In the genomic region with DNA sequence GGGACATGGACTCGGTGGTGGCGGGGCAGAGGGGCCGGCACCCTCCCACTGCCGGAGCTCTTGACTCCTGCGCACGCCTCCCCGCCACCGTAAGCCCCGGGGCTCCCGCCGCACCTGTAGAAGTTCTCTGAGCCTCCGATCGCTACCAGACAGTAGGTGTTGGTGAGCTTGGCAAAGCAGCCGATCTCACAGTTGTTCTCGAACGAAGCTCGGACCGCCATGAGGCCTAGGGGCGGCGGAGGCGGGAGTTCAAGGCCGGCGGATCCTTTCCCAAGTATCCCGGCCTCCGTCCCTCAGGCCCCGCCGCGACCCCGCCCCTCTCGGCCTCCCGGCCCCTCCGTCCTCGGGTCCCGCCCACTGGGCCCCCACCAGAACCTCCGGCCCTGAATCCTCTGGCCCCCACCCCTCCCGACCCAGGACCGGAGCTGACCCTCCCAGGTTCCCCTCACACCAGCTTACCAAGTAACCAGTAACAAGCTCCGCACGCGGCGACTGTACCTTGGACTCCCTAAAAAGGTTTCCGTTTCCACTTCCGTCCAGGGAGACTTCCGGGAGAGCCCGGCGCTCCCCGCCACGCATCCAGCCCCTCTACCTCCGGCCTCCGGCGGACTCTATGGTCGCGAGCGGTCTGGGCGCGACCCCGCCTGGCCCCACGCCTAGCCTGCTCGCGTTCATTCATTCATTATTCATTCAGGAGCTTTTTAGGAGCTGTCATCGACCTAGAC, we compare ENCODE assay signal across 8 cellular contexts. TPM values are rescaled to one million over a fixed set of nuclear protein-coding genes. Genes with fewer than 3 reads are reported as not detected.
DNase-seq lines count a peak whose midpoint lies in the region; ATAC-seq and TF ChIP-seq lines count a peak whose summit lies in the region.

TSS of gene EIF6 (minus strand) at position 506 of the 725 bp plus-strand sequence. CDS start at position 221, 285 bp downstream.

- POLR2A ChIA-PET in CD4-positive, alpha-beta T cell (lab: Charles Lee): interaction anchor here (0.9 to 1.9 kb wide), 6 partner anchors 14 to 670 kb away, joined by 3 to 7 read pairs (median 5); partner anchors contain the start of genes CEP250, RBM39 and SCAND1
- POLR2A ChIA-PET in PC-3 (lab: Charles Lee; ENCODE audit: unreplicated experiment): interaction anchor here (0.5 to 0.8 kb wide), 5 partner anchors 18 to 171 kb away, joined by 3 to 15 read pairs (median 12); partner anchors contain the start of gene CEP250

- H2AFZ ChIP-seq in PC-3 (ENCODE audit: low read length): peak within 1 kb of the TSS; percentile 96

- H3K27ac ChIP-seq in CD4-positive, alpha-beta T cell (ENCODE audit: low read depth, low read length): peak within 1 kb of the TSS; percentile 61
- H3K27ac ChIP-seq in PC-3 (ENCODE audit: low read length) (peak within 1 kb of the TSS; percentile 72), esophagus (ENCODE audit: low read depth in 2 of 2, low read length in 1 of 2) (peak within 1 kb of the TSS; percentile 97 to 98), mucosa of rectum (ENCODE audit: low read depth in 2 of 2, low read length in 2 of 2) (peak within 1 kb of the TSS; percentile 83 to 86)

- H3K27ac Mint-ChIP-seq in CD4-positive, alpha-beta T cell: peak within 1 kb of the TSS; percentile 84

- H3K9me3 ChIP-seq in CD4-positive, alpha-beta T cell (ENCODE audit: control insufficient read depth, low read length): no peaks in the 10 kb centered on the region
- no peaks in the 10 kb centered on the region for H3K9me3 ChIP-seq in PC-3 (ENCODE audit: low read length)
- H3K9me3 ChIP-seq in esophagus (ENCODE audit: control insufficient read depth in 2 of 2, insufficient read depth in 1 of 2, low read depth in 1 of 2, low read length in 1 of 2): no peaks in the 10 kb centered on the region
- H3K9me3 ChIP-seq in mucosa of rectum (ENCODE audit: control insufficient read depth in 2 of 2, low read length in 2 of 2): no peaks in the 10 kb centered on the region

- H4K20me1 ChIP-seq in PC-3 (ENCODE audit: low read length): peaks cover 7% of the 10 kb centered on the region; the same call in 1 of the 2 replicates

- CTCF ChIA-PET in CD4-positive, alpha-beta T cell (lab: Charles Lee): interaction anchor here (0.5 to 1.6 kb wide), 3 partner anchors 19 to 115 kb away, joined by 3 to 12 read pairs (median 4); no protein-coding TSS in a partner anchor
- CTCF ChIA-PET in PC-3 (lab: Charles Lee): interaction anchor here (0.6 to 1.0 kb wide), 2 partner anchors 16 to 188 kb away, joined by 9 to 11 read pairs; no protein-coding TSS in a partner anchor

- H3K4me2 ChIP-seq in PC-3 (ENCODE audit: low read length): peak within 1 kb of the TSS; percentile 95

- intact Hi-C loops in CD4-positive, alpha-beta T cell (cut with DNase I, micrococcal nuclease): loop anchor here in 1 of 2 experiments (5.0 kb wide), 1 partner anchor 668 kb away; the partner anchor contains the start of gene SCAND1
- intact Hi-C loops in PC-3 (cut with micrococcal nuclease): loop anchor here (2.0 kb wide), 1 partner anchor 18 kb away; no protein-coding TSS in a partner anchor

- H3K36me3 Mint-ChIP-seq in CD4-positive, alpha-beta T cell (ENCODE audit: low read depth): peaks cover 33% of the 10 kb centered on the region

- no peaks in the 10 kb centered on the region for H3K27me3 Mint-ChIP-seq in CD4-positive, alpha-beta T cell

- no peaks in the 10 kb centered on the region for H3K27me3 ChIP-seq in CD4-positive, alpha-beta T cell (ENCODE audit: control insufficient read depth, insufficient read depth, low read length)
- H3K27me3 ChIP-seq in PC-3 (ENCODE audit: low read length) (no peaks in the 10 kb centered on the region), esophagus (ENCODE audit: control insufficient read depth in 1 of 2, insufficient read depth in 2 of 2, low read length in 2 of 2) (no peaks in the 10 kb centered on the region), mucosa of rectum (ENCODE audit: control insufficient read depth in 2 of 2, insufficient read depth in 2 of 2, low read length in 2 of 2) (no peaks in the 10 kb centered on the region)

- H3K79me2 ChIP-seq in PC-3 (ENCODE audit: low read length): peaks cover 42% of the 10 kb centered on the region

- H3K4me3 Mint-ChIP-seq in CD4-positive, alpha-beta T cell: peak within 1 kb of the TSS; percentile 97

- H3F3A ChIP-seq in PC-3 (ENCODE audit: low read length, unreplicated experiment): peaks cover 10% of the 10 kb centered on the region

- H3K4me1 ChIP-seq in PC-3 (ENCODE audit: insufficient read depth, low read length): peaks cover 16% of the 10 kb centered on the region
- peaks cover 3 to 6% of the 10 kb centered on the region in 2 donors for H3K4me1 ChIP-seq in esophagus (ENCODE audit: control insufficient read depth in 2 of 2, insufficient read depth in 2 of 2, low read length in 1 of 2)
- peaks cover 22 to 29% of the 10 kb centered on the region in 2 donors for H3K4me1 ChIP-seq in mucosa of rectum (ENCODE audit: control insufficient read depth in 2 of 2, insufficient read depth in 2 of 2, low read length in 2 of 2)

- no peak for TF ChIP-seq CTCF in CD4-positive, alpha-beta T cell (IDR thresholded peaks at IDR 0.05)
- no peak for TF ChIP-seq CTCF in PC-3 (conservative IDR thresholded peaks at IDR 0.05; ENCODE audit: low read depth, low read length)

- peak within 1 kb of the TSS; percentile 98 for H3K9ac ChIP-seq in PC-3 (ENCODE audit: low read length)
- peak within 1 kb of the TSS; percentile 92 for H3K9ac ChIP-seq in mucosa of rectum (ENCODE audit: low read depth in 1 of 2, low read length in 2 of 2)

- H3K4me1 Mint-ChIP-seq in CD4-positive, alpha-beta T cell (ENCODE audit: low read depth): peaks cover 22% of the 10 kb centered on the region

- WGBS in esophagus, 2 donors: 1% methylated on average over 57 to 61 of the region's 61 CpGs

- H3K9me2 ChIP-seq in PC-3 (replicated peaks; ENCODE audit: low read length): no peaks in the 10 kb centered on the region

- DNase-seq in CD4-positive, alpha-beta T cell: peak; percentile 32 to 71 (median 56)
- peak; percentile 99 for DNase-seq in HuH-7 (ENCODE audit: low spot score)
- DNase-seq in PC-3: peak; percentile 89
- DNase-seq in activated T-cell treated with anti-CD3 and anti-CD28 coated beads, Interleukin-2, amount 50 U/mL, for 1 hour: peak; percentile 71
- DNase-seq in stimulated activated CD8-positive, alpha-beta memory T cell treated with anti-CD3 and anti-CD28 coated beads, Interleukin-4, amount 100 ng/mL, for 48 hours: peak; percentile 89

- H3K4me3 ChIP-seq in PC-3 (ENCODE audit: low read length) (peak within 1 kb of the TSS; percentile 98), esophagus (ENCODE audit: low read depth in 1 of 2, low read length in 2 of 2) (peak within 1 kb of the TSS; percentile 91 to 94), mucosa of rectum (ENCODE audit: low read length in 2 of 2) (peak within 1 kb of the TSS; percentile 89 to 96)

- H3K36me3 ChIP-seq in PC-3 (ENCODE audit: low read depth, low read length) (peaks cover 25% of the 10 kb centered on the region), esophagus (ENCODE audit: control insufficient read depth in 2 of 2, insufficient read depth in 2 of 2, low read length in 1 of 2) (peaks cover 9 to 26% of the 10 kb centered on the region in 2 donors), mucosa of rectum (ENCODE audit: control insufficient read depth in 2 of 2, insufficient read depth in 2 of 2, low read length in 2 of 2) (peaks cover 17 to 21% of the 10 kb centered on the region in 2 donors)

- ATAC-seq in CD4-positive, alpha-beta T cell (ENCODE audit: poor library complexity): peak; percentile 69
- ATAC-seq in GM19455 (IDR thresholded peaks at IDR 0.05; ENCODE audit: unreplicated experiment) (peak; percentile 70), PC-3 (peak; percentile 90)

- no TSS peak for BruUV-seq in PC-3 (replicated peaks; lab: Mats Ljungman, UMichigan)

- H3K9me3 Mint-ChIP-seq in CD4-positive, alpha-beta T cell: no peaks in the 10 kb centered on the region

RNA-seq across cellular contexts. Expression of gene EIF6, which starts in this region (rescaled TPM):
- total RNA-seq in CD4-positive, alpha-beta T cell: 10 to 100 TPM; 24.9 to 25.8 TPM
- 292 and 294 TPM in 2 replicates for total RNA-seq in PC-3 (2014; rRNA removed)
- polyA plus RNA-seq in esophagus: 100 to 1,000 TPM; 186 to 315 TPM

Comparison
In these comparisons a context has a peak if more than half of its experiments do, and no peak if none do; other contexts are left out.
1. Peak in every context shown above with its lines: DNase-seq, ATAC-seq, H3K4me3 ChIP-seq and H3K27ac ChIP-seq.
2. RNA of gene EIF6 (total RNA-seq): 292 to 294 TPM in PC-3; 24.9 to 25.8 TPM in CD4-positive, alpha-beta T cell; every median in the first group is over 10 times any median in the second.